14 cellular contexts compared by ENCODE assay signal in genomic region chr20:49349078-49349477, GRCh38.
"Had no signal": no experiment of that assay in that cellular context is flagged by ENCODE, and none has a peak within 500 bp of the region (broad histone marks: within the 10 kb centered on the region; RNA-seq: fewer than 3 reads in every experiment).

No MANE protein-coding gene starts in this region.

- ATAC-seq: heart left ventricle; naive thymus-derived CD4-positive, alpha-beta T cell; stimulated activated naive CD8-positive, alpha-beta T cell treated with anti-CD3 and anti-CD28 coated beads, Interleukin-15, Interleukin-2, amounts not matched to agents 100 U/mL and 50 U/mL, for 24 hours had no signal

- H3K4me3 ChIP-seq: heart left ventricle, right atrium auricular region, tibial nerve had no signal

- H3K27ac ChIP-seq: heart left ventricle, right atrium auricular region, tibial nerve had no signal

- H3K27me3 ChIP-seq: heart left ventricle, right atrium auricular region, tibial nerve had no signal

- H3K4me3 Mint-ChIP-seq: dendritic cell treated with granulocyte-macrophage colony-stimulating factor and Interleukin-4, amounts not matched to agents 40 ng/mL and 50 ng/mL, for 4 days; naive thymus-derived CD4-positive, alpha-beta T cell; nephron progenitor cell had no signal

- H3K9me3 Mint-ChIP-seq: dendritic cell treated with granulocyte-macrophage colony-stimulating factor and Interleukin-4, amounts not matched to agents 40 ng/mL and 50 ng/mL, for 4 days; naive thymus-derived CD4-positive, alpha-beta T cell; nephron progenitor cell had no signal

- H3K4me1 Mint-ChIP-seq: naive thymus-derived CD4-positive, alpha-beta T cell had no signal

- DNase-seq: cerebellar nuclear complex; erythroblast; heart left ventricle; hippocampal formation; kidney glomerular epithelial cell; mammary epithelial cell; naive thymus-derived CD4-positive, alpha-beta T cell; nephron progenitor cell; small intestine; stimulated activated CD4-positive, alpha-beta T cell treated with anti-CD3 and anti-CD28 coated beads, Interleukin-12 subunit alpha, Interleukin-12 subunit beta, amount 100 ng/mL, for 4 hours; stimulated activated naive CD8-positive, alpha-beta T cell treated with anti-CD3 and anti-CD28 coated beads, Interleukin-15, Interleukin-2, amounts not matched to agents 100 U/mL and 50 U/mL, for 24 hours had no signal

- H3K27ac Mint-ChIP-seq: dendritic cell treated with granulocyte-macrophage colony-stimulating factor and Interleukin-4, amounts not matched to agents 40 ng/mL and 50 ng/mL, for 4 days had no signal

- H3K9me3 ChIP-seq: heart left ventricle, right atrium auricular region, tibial nerve had no signal

- H3K36me3 Mint-ChIP-seq: naive thymus-derived CD4-positive, alpha-beta T cell had no signal

- H3K36me3 ChIP-seq: heart left ventricle, right atrium auricular region, tibial nerve had no signal
